17 cellular contexts compared by ENCODE assay signal in the genomic region with DNA sequence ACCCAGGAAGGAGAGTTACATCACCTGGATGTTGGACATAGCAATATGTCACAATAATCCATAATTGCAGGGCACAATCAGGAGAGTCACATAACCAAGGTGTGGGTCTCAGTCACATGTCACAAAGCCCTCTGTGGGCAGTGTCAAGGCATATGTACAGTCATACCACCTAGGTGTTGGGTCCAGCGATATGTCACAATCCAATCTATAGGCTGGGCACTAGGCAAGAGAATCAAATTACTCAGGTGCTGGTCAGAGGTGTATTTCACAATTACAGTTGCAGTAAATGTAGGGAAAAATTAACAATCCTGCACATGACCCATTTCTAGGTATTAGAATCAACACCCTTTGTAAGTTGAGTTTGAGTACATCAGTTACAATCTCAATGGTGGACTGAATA.
A peak's percentile ranks its signal among the peaks of the same experiment; 100 is the strongest.
DNase-seq lines count a peak whose midpoint lies in the region; ATAC-seq and TF ChIP-seq lines count a peak whose summit lies in the region.
"Had no signal": no experiment of that assay in that cellular context is flagged by ENCODE, and none has a peak within 500 bp of the region (broad histone marks: within the 10 kb centered on the region; RNA-seq: fewer than 3 reads in every experiment).

No MANE protein-coding gene starts in this region.

- no peak overlapping the region for H3K27ac ChIP-seq in mammary epithelial cell (ENCODE audit: insufficient read depth, low read depth, low read length)
- H3K27ac ChIP-seq in breast epithelium = no peak overlapping the region
- H3K27ac ChIP-seq in RWPE2 (ENCODE audit: poor library complexity, severe bottlenecking) = no peak overlapping the region
- H3K27ac ChIP-seq in epithelial cell of prostate = peak overlapping the region; percentile 63
- H3K27ac ChIP-seq: 22Rv1; A549; BLaER1 treated with 17β-estradiol and CSF1 and Interleukin-3, amounts not matched to agents 10 nM and 100 nM; C4-2B had no signal

- H3K4me1 ChIP-seq in mammary epithelial cell (ENCODE audit: insufficient read depth, low read length) = peaks cover 9% of the 10 kb centered on the region
- H3K4me1 ChIP-seq in breast epithelium = no peaks in the 10 kb centered on the region
- peaks cover 9% of the 10 kb centered on the region for H3K4me1 ChIP-seq in RWPE2 (ENCODE audit: insufficient read depth, poor library complexity, severe bottlenecking)
- H3K4me1 ChIP-seq: A549; BLaER1 treated with 17β-estradiol and CSF1 and Interleukin-3, amounts not matched to agents 10 nM and 100 nM had no signal

- DNase-seq in mammary epithelial cell (peak; percentile 64), breast epithelium (ENCODE audit: low spot score in 2 of 2) (no peak), RWPE2 (ENCODE audit: low spot score) (no peak), epithelial cell of prostate (ENCODE audit: low read depth, low spot score) (no peak)
- DNase-seq: AML-193; Caco-2; Calu3; CD4-positive, alpha-beta T cell; CD8-positive, alpha-beta T cell; DMS79 treated with DMSO at 0.1 percent for 48 hours; GF-D8 had no signal

- no peaks in the 10 kb centered on the region for H3K36me3 ChIP-seq in mammary epithelial cell (ENCODE audit: insufficient read depth, low read length)
- H3K36me3 ChIP-seq in breast epithelium = no peaks in the 10 kb centered on the region
- H3K36me3 ChIP-seq in RWPE2 (ENCODE audit: low read depth) = no peaks in the 10 kb centered on the region
- H3K36me3 ChIP-seq: BLaER1 treated with 17β-estradiol and CSF1 and Interleukin-3, amounts not matched to agents 10 nM and 100 nM had no signal

- H3K27me3 ChIP-seq in mammary epithelial cell (ENCODE audit: insufficient read depth, low read length) (no peaks in the 10 kb centered on the region), breast epithelium (no peaks in the 10 kb centered on the region), RWPE2 (ENCODE audit: insufficient read depth, poor library complexity, severe bottlenecking) (no peaks in the 10 kb centered on the region)
- H3K27me3 ChIP-seq: BLaER1 treated with 17β-estradiol and CSF1 and Interleukin-3, amounts not matched to agents 10 nM and 100 nM had no signal

- TF ChIP-seq CTCF in mammary epithelial cell (conservative IDR thresholded peaks at IDR 0.05 in 1 of 2, IDR thresholded peaks at IDR 0.05 in 1 of 2; ENCODE audit: extremely low read depth in 1 of 2, insufficient read depth in 1 of 2, low read depth in 1 of 2, low read length in 2 of 2) (no peak), breast epithelium (IDR thresholded peaks at IDR 0.05) (no peak), RWPE2 (IDR thresholded peaks at IDR 0.05; ENCODE audit: poor library complexity, severe bottlenecking) (no peak)

- 8% methylated on average over 1 of the region's 1 CpG for WGBS in mammary epithelial cell (ENCODE audit: low coverage, missing lambda C conversion rate)

- H3K4me2 ChIP-seq in mammary epithelial cell (ENCODE audit: insufficient read depth, low read depth, low read length) = no peak overlapping the region
- H3K4me2 ChIP-seq: A549; BLaER1 treated with 17β-estradiol and CSF1 and Interleukin-3, amounts not matched to agents 10 nM and 100 nM had no signal

- H2AFZ ChIP-seq in mammary epithelial cell (ENCODE audit: low read depth, low read length) = no peak overlapping the region

- ATAC-seq in RWPE2 (ENCODE audit: low read depth) (peak; percentile 65), HG03565 (IDR thresholded peaks at IDR 0.05; ENCODE audit: unreplicated experiment) (no peak), HG02759 (IDR thresholded peaks at IDR 0.05; ENCODE audit: unreplicated experiment) (no peak)
- ATAC-seq: A549; CD8-positive, alpha-beta T cell had no signal

- H4K20me1 ChIP-seq in mammary epithelial cell (ENCODE audit: insufficient read depth, low read length) = no peaks in the 10 kb centered on the region
- H4K20me1 ChIP-seq: BLaER1 treated with 17β-estradiol and CSF1 and Interleukin-3, amounts not matched to agents 10 nM and 100 nM had no signal

- H3K79me2 ChIP-seq in mammary epithelial cell (ENCODE audit: insufficient read depth, low read length) = no peaks in the 10 kb centered on the region

- H3K9me3 ChIP-seq in mammary epithelial cell (replicated peaks; ENCODE audit: insufficient read depth, low read length) = no peaks in the 10 kb centered on the region
- no peaks in the 10 kb centered on the region for H3K9me3 ChIP-seq in breast epithelium
- H3K9me3 ChIP-seq in RWPE2 (ENCODE audit: severe bottlenecking) = peaks cover 1% of the 10 kb centered on the region

- H3K4me3 ChIP-seq in mammary epithelial cell (replicated peaks in 1 of 3; ENCODE audit: insufficient read depth in 1 of 3, low read depth in 2 of 3, low read length in 3 of 3) (no peak overlapping the region), breast epithelium (no peak overlapping the region), RWPE2 (ENCODE audit: severe bottlenecking) (no peak overlapping the region)
- H3K4me3 ChIP-seq: A549; BLaER1 treated with 17β-estradiol and CSF1 and Interleukin-3, amounts not matched to agents 10 nM and 100 nM had no signal

- no peak for TF ChIP-seq POLR2A in breast epithelium (IDR thresholded peaks at IDR 0.05)

- CTCF ChIA-PET in mammary epithelial cell (lab: Charles Lee; ENCODE audit: low non-redundant PET) = no interaction called here

- intact Hi-C loops in mammary epithelial cell (cut with micrococcal nuclease) = loop anchor here (10.0 kb wide), 2 partner anchors 207 to 533 kb away; no protein-coding TSS in a partner anchor
- intact Hi-C loops in breast epithelium (cut with DNase I; ENCODE audit: low total_unique reads) = no loop called here

- BruUV-seq in mammary epithelial cell (replicated peaks; lab: Mats Ljungman, UMichigan) = no TSS peak

- in situ Hi-C loops in mammary epithelial cell (cut with MboI; ENCODE audit: low sequenced_read_pairs in 2 of 2) = no loop called here

- dilution Hi-C loops in mammary epithelial cell (cut with HindIII; ENCODE audit: low sequenced_read_pairs) = no loop called here

- H3K9ac ChIP-seq in mammary epithelial cell (ENCODE audit: insufficient read depth, low read length) = no peak overlapping the region
- H3K9ac ChIP-seq: BLaER1 treated with 17β-estradiol and CSF1 and Interleukin-3, amounts not matched to agents 10 nM and 100 nM had no signal
